Comparison of ENCODE assay signal across 3 cellular contexts in the genomic region with DNA sequence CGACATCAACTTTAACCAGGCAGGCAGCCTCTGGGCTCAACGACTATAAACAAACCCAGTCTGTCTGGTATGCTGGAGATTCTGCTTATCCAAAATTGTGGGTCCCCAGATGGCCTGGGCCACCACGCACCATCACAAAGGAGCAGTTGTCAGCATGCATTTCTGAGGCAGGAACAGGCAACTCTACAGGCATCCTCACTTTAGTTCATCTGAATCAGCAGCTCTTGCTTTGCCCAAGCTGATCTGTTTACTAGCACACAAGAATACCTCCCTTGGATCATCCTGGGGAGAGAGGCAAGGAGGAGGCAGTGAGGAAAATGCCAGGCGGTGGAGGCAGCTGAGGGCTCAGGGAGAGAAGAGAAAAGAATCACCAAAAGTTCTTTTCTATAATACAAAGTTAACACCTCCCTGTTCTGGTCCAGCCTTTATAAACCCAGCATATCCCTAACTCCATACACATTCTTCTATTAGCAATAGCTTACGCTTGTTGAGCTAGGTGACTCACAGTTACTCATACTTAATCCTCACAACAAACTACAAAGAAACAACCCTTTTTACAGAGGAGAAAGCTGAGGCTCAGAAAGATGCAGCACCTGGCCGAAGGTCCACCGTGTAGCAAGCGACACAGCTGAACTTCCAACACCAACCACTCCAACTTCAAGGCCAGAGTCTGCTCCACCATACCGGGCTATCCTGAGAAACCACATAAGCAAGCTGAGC.
TF ChIP-seq lines count a peak whose summit lies in the region.

No MANE protein-coding gene starts in this region.

TF ChIP-seq in IMR-90, 13 proteins besides CTCF, POLR2A, EP300 and RAD21:
- TF ChIP-seq, protein P1, sequence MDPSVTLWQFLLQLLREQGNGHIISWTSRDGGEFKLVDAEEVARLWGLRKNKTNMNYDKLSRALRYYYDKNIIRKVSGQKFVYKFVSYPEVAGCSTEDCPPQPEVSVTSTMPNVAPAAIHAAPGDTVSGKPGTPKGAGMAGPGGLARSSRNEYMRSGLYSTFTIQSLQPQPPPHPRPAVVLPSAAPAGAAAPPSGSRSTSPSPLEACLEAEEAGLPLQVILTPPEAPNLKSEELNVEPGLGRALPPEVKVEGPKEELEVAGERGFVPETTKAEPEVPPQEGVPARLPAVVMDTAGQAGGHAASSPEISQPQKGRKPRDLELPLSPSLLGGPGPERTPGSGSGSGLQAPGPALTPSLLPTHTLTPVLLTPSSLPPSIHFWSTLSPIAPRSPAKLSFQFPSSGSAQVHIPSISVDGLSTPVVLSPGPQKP (IDR thresholded peaks at IDR 0.05; ENCODE audit: borderline replicate concordance, low read depth, low read length), result no peak
- no peak for TF ChIP-seq BHLHE40 (IDR thresholded peaks at IDR 0.05; ENCODE audit: low read depth, low read length)
- peak; percentile 69 for TF ChIP-seq FOS (IDR thresholded peaks at IDR 0.05; ENCODE audit: low read depth, low read length)
- TF ChIP-seq, protein P2, sequence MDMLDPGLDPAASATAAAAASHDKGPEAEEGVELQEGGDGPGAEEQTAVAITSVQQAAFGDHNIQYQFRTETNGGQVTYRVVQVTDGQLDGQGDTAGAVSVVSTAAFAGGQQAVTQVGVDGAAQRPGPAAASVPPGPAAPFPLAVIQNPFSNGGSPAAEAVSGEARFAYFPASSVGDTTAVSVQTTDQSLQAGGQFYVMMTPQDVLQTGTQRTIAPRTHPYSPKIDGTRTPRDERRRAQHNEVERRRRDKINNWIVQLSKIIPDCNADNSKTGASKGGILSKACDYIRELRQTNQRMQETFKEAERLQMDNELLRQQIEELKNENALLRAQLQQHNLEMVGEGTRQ (IDR thresholded peaks at IDR 0.05; ENCODE audit: low read depth, low read length), result no peak
- peak; percentile 60; the same call in 1 of the 2 replicates for TF ChIP-seq RFX5 (IDR thresholded peaks at IDR 0.05; ENCODE audit: low read depth, low read length)
- no peak for TF ChIP-seq NFE2L2 (IDR thresholded peaks at IDR 0.05; ENCODE audit: low read depth, low read length)
- no peak for TF ChIP-seq CHD1 (IDR thresholded peaks at IDR 0.05; ENCODE audit: low read depth, low read length)
- TF ChIP-seq MAZ (IDR thresholded peaks at IDR 0.05; ENCODE audit: borderline replicate concordance, low read depth, low read length), result no peak
- no peak for TF ChIP-seq MXI1 (IDR thresholded peaks at IDR 0.05; ENCODE audit: borderline replicate concordance, low read depth, low read length)
- no peak for TF ChIP-seq MAFK (IDR thresholded peaks at IDR 0.05; ENCODE audit: low read depth, low read length)
- 0 out of 2 replicates have a peak, but pooled peaks have one; percentile 6 for TF ChIP-seq CEBPB (IDR thresholded peaks at IDR 0.05; ENCODE audit: low read depth, low read length)
- no peak for TF ChIP-seq SMC3 (IDR thresholded peaks at IDR 0.05; ENCODE audit: low read depth, low read length)
- TF ChIP-seq RCOR1 (IDR thresholded peaks at IDR 0.05; ENCODE audit: insufficient replicate concordance, low read length), result peak; percentile 100

TF ChIP-seq in K562, 482 proteins besides CTCF, POLR2A, EP300 and RAD21:
- TF ChIP-seq PRMT5 (CRISPR knock-in tag; IDR thresholded peaks at IDR 0.05) (no peak), FOXP1 (CRISPR knock-in tag; IDR thresholded peaks at IDR 0.05) (no peak), ZNF668 (CRISPR knock-in tag; IDR thresholded peaks at IDR 0.05) (no peak), IFI16 (CRISPR knock-in tag; IDR thresholded peaks at IDR 0.05) (no peak), ZNF785 (CRISPR knock-in tag; IDR thresholded peaks at IDR 0.05) (no peak), FOSL1 (tag; conservative IDR thresholded peaks at IDR 0.05) (peak; percentile 84)
- TF ChIP-seq, protein P3, sequence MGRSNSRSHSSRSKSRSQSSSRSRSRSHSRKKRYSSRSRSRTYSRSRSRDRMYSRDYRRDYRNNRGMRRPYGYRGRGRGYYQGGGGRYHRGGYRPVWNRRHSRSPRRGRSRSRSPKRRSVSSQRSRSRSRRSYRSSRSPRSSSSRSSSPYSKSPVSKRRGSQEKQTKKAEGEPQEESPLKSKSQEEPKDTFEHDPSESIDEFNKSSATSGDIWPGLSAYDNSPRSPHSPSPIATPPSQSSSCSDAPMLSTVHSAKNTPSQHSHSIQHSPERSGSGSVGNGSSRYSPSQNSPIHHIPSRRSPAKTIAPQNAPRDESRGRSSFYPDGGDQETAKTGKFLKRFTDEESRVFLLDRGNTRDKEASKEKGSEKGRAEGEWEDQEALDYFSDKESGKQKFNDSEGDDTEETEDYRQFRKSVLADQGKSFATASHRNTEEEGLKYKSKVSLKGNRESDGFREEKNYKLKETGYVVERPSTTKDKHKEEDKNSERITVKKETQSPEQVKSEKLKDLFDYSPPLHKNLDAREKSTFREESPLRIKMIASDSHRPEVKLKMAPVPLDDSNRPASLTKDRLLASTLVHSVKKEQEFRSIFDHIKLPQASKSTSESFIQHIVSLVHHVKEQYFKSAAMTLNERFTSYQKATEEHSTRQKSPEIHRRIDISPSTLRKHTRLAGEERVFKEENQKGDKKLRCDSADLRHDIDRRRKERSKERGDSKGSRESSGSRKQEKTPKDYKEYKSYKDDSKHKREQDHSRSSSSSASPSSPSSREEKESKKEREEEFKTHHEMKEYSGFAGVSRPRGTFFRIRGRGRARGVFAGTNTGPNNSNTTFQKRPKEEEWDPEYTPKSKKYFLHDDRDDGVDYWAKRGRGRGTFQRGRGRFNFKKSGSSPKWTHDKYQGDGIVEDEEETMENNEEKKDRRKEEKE (IDR thresholded peaks at IDR 0.05; ENCODE audit: borderline replicate concordance in 1 of 2, control insufficient read depth in 1 of 2, low read depth in 2 of 2, low read length in 1 of 2), result no peak

TF ChIP-seq in HEK293T, 16 proteins besides CTCF, POLR2A, EP300 and RAD21:
- TF ChIP-seq L3MBTL2 (conservative IDR thresholded peaks at IDR 0.05) (no peak), HDGF (IDR thresholded peaks at IDR 0.05; ENCODE audit: borderline replicate concordance) (no peak), ZNF384 (IDR thresholded peaks at IDR 0.05) (no peak), FOXK2 (IDR thresholded peaks at IDR 0.05) (no peak), SP1 (IDR thresholded peaks at IDR 0.05) (no peak), FOXM1 (IDR thresholded peaks at IDR 0.05; ENCODE audit: borderline replicate concordance) (no peak), ARNT (IDR thresholded peaks at IDR 0.05) (no peak), LEF1 (IDR thresholded peaks at IDR 0.05; ENCODE audit: borderline replicate concordance) (no peak), NFRKB (IDR thresholded peaks at IDR 0.05) (no peak), ELF4 (IDR thresholded peaks at IDR 0.05) (no peak), TARDBP (IDR thresholded peaks at IDR 0.05) (no peak), SUZ12 (IDR thresholded peaks at IDR 0.05) (no peak), FOXA1 (IDR thresholded peaks at IDR 0.05) (no peak), CTBP1 (IDR thresholded peaks at IDR 0.05; ENCODE audit: borderline replicate concordance) (no peak), BHLHE40 (IDR thresholded peaks at IDR 0.05; ENCODE audit: borderline replicate concordance) (no peak)
- TF ChIP-seq, protein P4, sequence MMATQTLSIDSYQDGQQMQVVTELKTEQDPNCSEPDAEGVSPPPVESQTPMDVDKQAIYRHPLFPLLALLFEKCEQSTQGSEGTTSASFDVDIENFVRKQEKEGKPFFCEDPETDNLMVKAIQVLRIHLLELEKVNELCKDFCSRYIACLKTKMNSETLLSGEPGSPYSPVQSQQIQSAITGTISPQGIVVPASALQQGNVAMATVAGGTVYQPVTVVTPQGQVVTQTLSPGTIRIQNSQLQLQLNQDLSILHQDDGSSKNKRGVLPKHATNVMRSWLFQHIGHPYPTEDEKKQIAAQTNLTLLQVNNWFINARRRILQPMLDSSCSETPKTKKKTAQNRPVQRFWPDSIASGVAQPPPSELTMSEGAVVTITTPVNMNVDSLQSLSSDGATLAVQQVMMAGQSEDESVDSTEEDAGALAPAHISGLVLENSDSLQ (IDR thresholded peaks at IDR 0.05), result no peak
